ENCODE assay signal across 1 cellular context in the genomic region with DNA sequence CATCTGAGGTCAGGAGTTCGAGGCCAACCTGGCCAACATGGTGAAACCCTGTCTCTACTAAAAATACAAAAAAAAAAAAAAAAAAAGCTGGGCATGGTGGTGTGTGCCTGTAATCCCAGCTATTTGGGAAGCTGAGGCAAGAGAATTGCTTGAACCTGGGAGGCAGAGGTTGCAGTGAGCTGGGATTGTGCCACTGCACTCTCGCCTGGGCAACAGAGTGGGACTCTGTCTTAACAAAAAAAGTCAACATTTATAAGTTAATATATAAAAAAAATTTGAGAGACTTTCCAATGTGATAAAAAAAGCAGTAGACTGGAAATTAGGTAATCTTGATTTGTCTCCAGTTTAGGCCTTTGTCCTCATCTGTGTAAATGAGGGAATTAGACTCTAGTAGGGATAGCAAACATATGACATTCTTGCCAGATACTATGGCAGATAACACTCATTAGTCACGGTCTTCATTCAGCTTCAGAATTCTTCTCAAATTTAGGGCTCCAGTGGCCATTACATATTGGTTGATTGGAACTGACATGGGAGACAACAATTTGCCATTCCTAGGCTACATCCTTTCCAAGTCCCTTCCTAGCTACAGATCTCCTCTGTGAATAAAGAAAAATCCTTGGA.
TF ChIP-seq lines count a peak whose summit lies in the region.
"Not testable (repeated sequence)": the region's sequence is repeated elsewhere in the genome, so short reads cannot be mapped to it uniquely, and the experiment has no call there.

No MANE protein-coding gene starts in this region.

TF ChIP-seq in K562, 482 proteins besides CTCF, POLR2A, EP300 and RAD21 (continued from another document):
- peak; percentile 35; the same call in 1 of the 2 replicates for TF ChIP-seq TEAD4 (IDR thresholded peaks at IDR 0.05; ENCODE audit: low read length)
- TF ChIP-seq TEAD4 (CRISPR knock-in tag; IDR thresholded peaks at IDR 0.05; ENCODE audit: borderline replicate concordance): not testable (repeated sequence)
